In the genomic region with DNA sequence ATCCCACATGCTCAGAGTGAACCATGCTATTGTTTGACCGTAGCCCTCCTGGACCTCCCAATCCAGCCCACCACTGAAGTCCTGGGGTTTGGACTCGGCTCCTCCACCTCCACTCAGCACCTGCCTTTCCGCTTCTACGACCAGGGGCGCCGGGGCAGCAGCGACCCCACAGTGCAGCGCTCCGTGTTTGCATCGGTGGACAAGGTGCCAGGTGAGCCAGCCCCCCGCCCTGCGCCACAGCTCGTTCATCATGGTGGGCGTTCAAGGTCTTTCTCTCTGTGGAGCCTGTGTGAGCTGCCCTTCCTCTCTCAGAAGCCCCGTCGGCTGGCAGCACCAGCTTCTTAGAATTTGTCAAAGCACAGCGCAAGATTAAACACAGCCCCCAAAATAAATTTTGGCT, we compare ENCODE assay signal across 28 cellular contexts.
"Had no signal": no experiment of that assay in that cellular context is flagged by ENCODE, and none has a peak within 500 bp of the region (broad histone marks: within the 10 kb centered on the region; RNA-seq: fewer than 3 reads in every experiment).

No MANE protein-coding gene starts in this region.

- H3K4me1 ChIP-seq: prostate gland had no signal

- H3K27ac ChIP-seq: epithelial cell of prostate, esophagus squamous epithelium, left lung, pancreas, prostate gland, tibial nerve, WERI-Rb-1 had no signal

- H3K4me3 Mint-ChIP-seq: activated naive CD4-positive, alpha-beta T cell treated with anti-CD3 and anti-CD28 coated beads, Interleukin-2, amount 50 U/mL, for 24 hours; central memory CD8-positive, alpha-beta T cell; natural killer cell treated with Interleukin-12 subunit alpha and Interleukin-12 subunit beta and Interleukin-15 and Interleukin-18, amount 100 ng/mL, for 72 hours had no signal

- H3K9me3 Mint-ChIP-seq: activated naive CD4-positive, alpha-beta T cell treated with anti-CD3 and anti-CD28 coated beads, Interleukin-2, amount 50 U/mL, for 24 hours; central memory CD8-positive, alpha-beta T cell; natural killer cell treated with Interleukin-12 subunit alpha and Interleukin-12 subunit beta and Interleukin-15 and Interleukin-18, amount 100 ng/mL, for 72 hours had no signal

- DNase-seq: activated CD4-positive, alpha-beta T cell treated with anti-CD3 and anti-CD28 coated beads for 48 hours; activated CD4-positive, alpha-beta T cell treated with anti-CD3 and anti-CD28 coated beads, Interleukin-2, amount 50 U/mL, for 48 hours; activated CD8-positive, alpha-beta memory T cell treated with anti-CD3 and anti-CD28 coated beads, Interleukin-2, amount 50 U/mL, for 48 hours; activated gamma-delta T cell; anterior cingulate cortex; dermis blood vessel endothelial cell; effector CD4-positive, alpha-beta T cell; esophagus squamous epithelium; foreskin melanocyte; left lung; mesendoderm; mucosa of descending colon; pancreas; retina; small intestine; stimulated activated CD4-positive, alpha-beta T cell treated with anti-CD3 and anti-CD28 coated beads, Interleukin-4, amount 100 ng/mL, for 4 hours; stimulated activated CD8-positive, alpha-beta memory T cell treated with anti-CD3 and anti-CD28 coated beads, Interleukin-4, amount 100 ng/mL, for 48 hours; stimulated activated naive CD4-positive, alpha-beta T cell treated with Interleukin-2 at 50 U/mL for 16 hours; T-helper 1 cell; T1000; WERI-Rb-1 had no signal

- H3K4me3 ChIP-seq: esophagus squamous epithelium, left lung, lung, mucosa of descending colon, pancreas, prostate gland, tibial nerve had no signal

- H3K27me3 ChIP-seq: esophagus squamous epithelium, left lung, pancreas, tibial nerve had no signal

- H3K9me3 ChIP-seq: esophagus squamous epithelium, left lung, mucosa of descending colon, pancreas, prostate gland, tibial nerve had no signal

- H3K27me3 Mint-ChIP-seq: activated naive CD4-positive, alpha-beta T cell treated with anti-CD3 and anti-CD28 coated beads, Interleukin-2, amount 50 U/mL, for 24 hours; central memory CD8-positive, alpha-beta T cell; natural killer cell treated with Interleukin-12 subunit alpha and Interleukin-12 subunit beta and Interleukin-15 and Interleukin-18, amount 100 ng/mL, for 72 hours had no signal
